In the genomic region with DNA sequence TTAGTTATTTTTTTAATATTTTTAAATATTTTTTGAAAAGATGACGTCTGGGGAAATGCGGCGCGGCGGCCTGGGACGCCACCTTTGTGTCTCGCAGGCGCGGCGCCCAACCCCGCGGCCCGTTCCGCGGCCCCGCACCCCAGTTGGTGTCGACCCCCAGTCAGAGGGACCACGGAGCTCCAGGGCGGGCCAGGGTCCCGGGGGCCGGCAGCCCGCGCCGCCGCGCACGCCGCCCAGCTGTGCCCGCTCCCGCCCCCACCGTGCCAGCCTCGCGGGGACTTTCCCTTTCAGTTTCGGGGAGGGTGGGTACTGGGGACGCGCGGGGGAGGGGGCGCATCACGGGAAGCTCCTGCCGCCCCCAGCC, we compare ENCODE assay signal across 8 cellular contexts. TPM values are rescaled to one million over a fixed set of nuclear protein-coding genes. Genes with fewer than 3 reads are reported as not detected.
DNase-seq lines count a peak whose midpoint lies in the region; ATAC-seq, FAIRE-seq and TF ChIP-seq lines count a peak whose summit lies in the region.

No MANE protein-coding gene starts in this region.

- peaks cover 10% of the 10 kb centered on the region; the same call in 1 of the 2 replicates for H3K36me3 ChIP-seq in Panc1 (ENCODE audit: control insufficient read depth, insufficient read depth, low read length)
- no peaks in the 10 kb centered on the region for H3K36me3 ChIP-seq in K562 (ENCODE audit: control insufficient read depth, insufficient read depth, low read length)
- H3K36me3 ChIP-seq in left lung, result peaks cover 0 to 10% of the 10 kb centered on the region in 2 donors

- WGBS in K562 (ENCODE audit: insufficient coverage, low coverage, missing lambda C conversion rate), result under 1% methylated on average over 17 of the region's 40 CpGs

- POLR2A ChIA-PET in Panc1 (lab: Charles Lee), result interaction anchor here (1.0 kb wide), 1 partner anchor 344 kb away, joined by 5 read pairs; no protein-coding TSS in a partner anchor
- POLR2A ChIA-PET in K562 (lab: Yijun Ruan, JAX), result interaction anchor here (0.5 to 1.4 kb wide), 3 partner anchors 32 to 348 kb away, joined by 4 to 6 read pairs (median 5); a partner anchor contains a TSS

- H3K79me2 ChIP-seq in K562 (ENCODE audit: control insufficient read depth, insufficient read depth, low read length), result peaks cover 4% of the 10 kb centered on the region; the same call in 1 of the 3 replicates

- H3K9me1 ChIP-seq in K562 (ENCODE audit: control insufficient read depth, insufficient read depth, low read length), result peaks cover 3% of the 10 kb centered on the region

- BruUV-seq in Panc1 (replicated peaks; lab: Mats Ljungman, UMichigan) (no TSS peak), K562 (replicated peaks; lab: Mats Ljungman, UMichigan) (no TSS peak)

- H3K27ac ChIP-seq in Panc1 (ENCODE audit: low read length) (peak overlapping the region; percentile 89), K562 (ENCODE audit: extremely low read depth, low read depth, low read length) (peak overlapping the region; percentile 66; the same call in 1 of the 3 replicates), left lung (peak overlapping the region; percentile 66 to 82)

- H2AFZ ChIP-seq in K562 (ENCODE audit: low read depth, low read length), result no peak overlapping the region

- intact Hi-C loops in Panc1 (cut with micrococcal nuclease; ENCODE audit: unreplicated experiment), result loop anchor here (2.0 to 5.0 kb wide), 3 partner anchors 265 to 540 kb away; no protein-coding TSS in a partner anchor
- intact Hi-C loops in K562 (cut with micrococcal nuclease), result loop anchor here (2.0 to 10.0 kb wide), 6 partner anchors 200 to 1008 kb away; no protein-coding TSS in a partner anchor
- intact Hi-C loops in left lung (cut with DNase I), result loop anchor here (5.0 to 10.0 kb wide), 3 partner anchors 348 to 540 kb away; a partner anchor contains a TSS

- CTCF ChIA-PET in Panc1 (lab: Charles Lee), result interaction anchor here (0.6 to 1.0 kb wide), 4 partner anchors 345 to 1081 kb away, joined by 3 to 7 read pairs (median 4); no protein-coding TSS in a partner anchor
- CTCF ChIA-PET in K562 (lab: Yijun Ruan, JAX; ENCODE audit: low intra/inter-chr PET ratio), result interaction anchor here (0.8 to 3.4 kb wide), 4 partner anchors 198 to 541 kb away, joined by 3 to 43 read pairs (median 7); no protein-coding TSS in a partner anchor

- H3K9me3 ChIP-seq in Panc1 (ENCODE audit: control insufficient read depth, insufficient read depth, low read depth, low read length), result no peaks in the 10 kb centered on the region
- no peaks in the 10 kb centered on the region for H3K9me3 ChIP-seq in K562 (replicated peaks; ENCODE audit: control insufficient read depth, insufficient read depth, low read depth, low read length)
- H3K9me3 ChIP-seq in left lung, result no peaks in the 10 kb centered on the region

- TF ChIP-seq EP300 in K562 (IDR thresholded peaks at IDR 0.05; ENCODE audit: low read length), result no peak

- TF ChIP-seq CTCF in Panc1 (IDR thresholded peaks at IDR 0.05) (no peak), K562 (IDR thresholded peaks at IDR 0.05 in 2 of 3, conservative IDR thresholded peaks at IDR 0.05 in 1 of 3; ENCODE audit: insufficient read depth in 2 of 3, low read depth in 1 of 3, low read length in 3 of 3) (no peak), left lung (IDR thresholded peaks at IDR 0.05) (no peak)

- peak overlapping the region; percentile 63 to 87; a peak in 3 of 4 replicates for H3K9ac ChIP-seq in K562 (ENCODE audit: insufficient read depth in 1 of 2, low read depth in 2 of 2, low read length in 2 of 2)

- H3K4me1 ChIP-seq in Panc1 (ENCODE audit: control insufficient read depth, insufficient read depth, low read length) (peaks cover 37% of the 10 kb centered on the region), K562 (replicated peaks in 1 of 2; ENCODE audit: control insufficient read depth in 2 of 2, insufficient read depth in 2 of 2, low read length in 2 of 2) (peaks cover 8 to 78% of the 10 kb centered on the region in 2 experiments; a peak in 4 of 5 replicates), left lung (peaks cover 29 to 74% of the 10 kb centered on the region in 2 donors)

- no peak for ATAC-seq in Panc1
- no peak for ATAC-seq in K562
- no peak for ATAC-seq in left lung
- ATAC-seq in HG03460 (IDR thresholded peaks at IDR 0.05; ENCODE audit: unreplicated experiment), result no peak
- no peak for ATAC-seq in GM18520 (IDR thresholded peaks at IDR 0.05; ENCODE audit: unreplicated experiment)

- no peak for TF ChIP-seq POLR2A in K562 (conservative IDR thresholded peaks at IDR 0.05)

- no peaks in the 10 kb centered on the region; the same call in none of the 2 replicates for H4K20me1 ChIP-seq in K562 (replicated peaks; ENCODE audit: control insufficient read depth, insufficient read depth, low read length)

- DNase-seq in GM03348 (ENCODE audit: low spot score) (peak; percentile 58), Panc1 (ENCODE audit: low read depth, low spot score) (no peak), K562 (ENCODE audit: extremely low read depth in 1 of 4, low spot score in 3 of 4) (peak; percentile 14 to 59 (median 46)), left lung (peak in 1 of 2 donors; percentile 82), medulla oblongata (ENCODE audit: extremely low spot score) (no peak)
- peak in 5 of 6 experiments; percentile 25 to 61 (median 43) for DNase-seq in stimulated activated naive CD4-positive, alpha-beta T cell (lab: John Stamatoyannopoulos, UW)

- in situ Hi-C loops in Panc1 (cut with HindIII; ENCODE audit: low pct_unique_long_range_greater_than_20kb, low sequenced_read_pairs), result no loop called here
- in situ Hi-C loops in K562 (cut with MboI), result loop anchor here (5.0 kb wide), 3 partner anchors 195 to 535 kb away; a partner anchor contains a TSS

- H3K4me2 ChIP-seq in K562 (ENCODE audit: insufficient read depth, low read length), result peak overlapping the region; percentile 78; the same call in 1 of the 2 replicates

- no peaks in the 10 kb centered on the region for H3K27me3 ChIP-seq in Panc1 (ENCODE audit: control insufficient read depth, insufficient read depth, low read length)
- H3K27me3 ChIP-seq in K562 (ENCODE audit: control insufficient read depth in 2 of 2, insufficient read depth in 2 of 2, low read length in 2 of 2), result peaks cover 9 to 13% of the 10 kb centered on the region in 2 experiments
- peaks cover 11 to 71% of the 10 kb centered on the region in 2 donors for H3K27me3 ChIP-seq in left lung

- no peak for TF ChIP-seq RAD21 in K562 (CRISPR knock-in tag; conservative IDR thresholded peaks at IDR 0.05 in 1 of 2, IDR thresholded peaks at IDR 0.05 in 1 of 2)

- no peak for FAIRE-seq in K562 (lab: Jason Lieb, UNC)

- H3K4me3 ChIP-seq in Panc1 (ENCODE audit: low read depth in 2 of 2, low read length in 2 of 2) (peak overlapping the region; percentile 80 to 93), K562 (peak overlapping the region; percentile 54), left lung (peak overlapping the region; percentile 51 to 78)

RNA-seq across cellular contexts. Expression of a gene that starts 1.6 kb away (rescaled TPM):
- 259 TPM for total RNA-seq in Panc1 (2021; ENCODE audit: unreplicated experiment)
- 275 TPM for polyA plus RNA-seq in Panc1 (2012; ENCODE audit: insufficient read length)
- 9.3 and 33.6 TPM in 2 replicates for total RNA-seq in K562 (2011; cell fraction: chromatin; rRNA removed; ENCODE audit: low replicate concordance)
- total RNA-seq in K562 (2011; cell fraction: nucleolus; rRNA removed), result 22.5 and 33.2 TPM in 2 replicates
- total RNA-seq in K562 (2011; cell fraction: nucleoplasm; rRNA removed), result 11.1 and 13.8 TPM in 2 replicates
- total RNA-seq in K562 (2014; rRNA removed), result 7.7 and 11.4 TPM in 2 replicates
- total RNA-seq in K562 (2014; rRNA removed; fragmentation: Illumina TruSeq; extraction: Trizol), result 3.1 TPM in 2 replicates
- total RNA-seq in K562 (2015; rRNA removed; fragmentation: Illumina TruSeq; extraction: Trizol), result 2.2 and 3.8 TPM in 2 replicates
- 18.9 and 23.3 TPM in 2 replicates for total RNA-seq in K562 (2021)
- polyA plus RNA-seq in K562 (2011; rRNA removed), result 16.7 and 19.7 TPM in 2 replicates
- 16.2 and 30.6 TPM in 2 replicates for polyA plus RNA-seq in K562 (2011; cell fraction: cytosol; rRNA removed)
- polyA plus RNA-seq in K562 (2011; cell fraction: nucleus; rRNA removed), result 20.4 and 50.8 TPM in 2 replicates
- 6.0 and 6.3 TPM in 2 replicates for polyA plus RNA-seq in K562 (2012)
- polyA plus RNA-seq in K562 (2014; fragmentation: Illumina TruSeq; extraction: Trizol), result 3.0 and 6.5 TPM in 2 replicates
- polyA plus RNA-seq in K562 (2014; fragmentation: Nextera tagmentation; extraction: Ambion mirVana), result under 1 TPM; 0.04 to 0.13 TPM
- 6.4 and 7.5 TPM in 2 replicates for polyA plus RNA-seq in K562 (2014; rRNA removed)
- polyA minus RNA-seq in K562 (2011; rRNA and poly(A)+ RNA removed), result 10.3 and 15.0 TPM in 2 replicates
- 29.4 and 35.4 TPM in 2 replicates for polyA minus RNA-seq in K562 (2011; cell fraction: cytosol; rRNA and poly(A)+ RNA removed)
- 44.4 and 45.2 TPM in 2 replicates for polyA minus RNA-seq in K562 (2011; cell fraction: nucleus; rRNA and poly(A)+ RNA removed)
- 100 to 1,000 TPM; 243 to 581 TPM for total RNA-seq in left lung

RNA-seq across cellular contexts. Expression of a gene that starts 32.6 kb away (rescaled TPM):
- total RNA-seq in Panc1 (2021; ENCODE audit: unreplicated experiment) (28.7 TPM), K562 (2014; rRNA removed) (26.0 and 27.9 TPM in 2 replicates), K562 (2014; rRNA removed; fragmentation: Illumina TruSeq; extraction: Trizol) (14.3 and 16.3 TPM in 2 replicates), K562 (2015; rRNA removed; fragmentation: Illumina TruSeq; extraction: Trizol) (18.6 and 19.1 TPM in 2 replicates), K562 (2021) (18.7 and 21.4 TPM in 2 replicates), left lung (10 to 100 TPM; 18.0 to 21.6 TPM)
- polyA plus RNA-seq in Panc1 (2012; ENCODE audit: insufficient read length), result 73.8 TPM
- total RNA-seq in K562 (2011; cell fraction: chromatin; rRNA removed; ENCODE audit: low replicate concordance), result 57.3 and 78.3 TPM in 2 replicates
- 45.9 and 51.0 TPM in 2 replicates for total RNA-seq in K562 (2011; cell fraction: nucleolus; rRNA removed)
- 63.6 and 86.3 TPM in 2 replicates for total RNA-seq in K562 (2011; cell fraction: nucleoplasm; rRNA removed)
- polyA plus RNA-seq in K562 (2011; rRNA removed) (15.9 and 19.9 TPM in 2 replicates), K562 (2014; fragmentation: Illumina TruSeq; extraction: Trizol) (18.9 and 20.3 TPM in 2 replicates), K562 (2014; fragmentation: Nextera tagmentation; extraction: Ambion mirVana) (1 to 10 TPM; 2.6 to 3.7 TPM), K562 (2014; rRNA removed) (36.8 and 43.4 TPM in 2 replicates)
- 22.3 and 22.4 TPM in 2 replicates for polyA plus RNA-seq in K562 (2011; cell fraction: cytosol; rRNA removed)
- polyA plus RNA-seq in K562 (2011; cell fraction: nucleus; rRNA removed), result 29.3 and 45.4 TPM in 2 replicates
- polyA plus RNA-seq in K562 (2012), result 15.8 and 17.4 TPM in 2 replicates
- 13.3 and 22.2 TPM in 2 replicates for polyA minus RNA-seq in K562 (2011; rRNA and poly(A)+ RNA removed)
- 7.5 and 7.6 TPM in 2 replicates for polyA minus RNA-seq in K562 (2011; cell fraction: cytosol; rRNA and poly(A)+ RNA removed)
- polyA minus RNA-seq in K562 (2011; cell fraction: nucleus; rRNA and poly(A)+ RNA removed), result 17.8 and 18.2 TPM in 2 replicates

Comparison
In these comparisons a context has a peak if more than half of its experiments do, and no peak if none do; other contexts are left out.
1. DNase-seq: peak in GM03348 (single experiment), K562 (4 of 4) and stimulated activated naive CD4-positive, alpha-beta T cell (5 of 6); none in Panc1 (single experiment) and medulla oblongata (single experiment).
2. Peak in every context shown above with its lines, with median percentiles within 50 percentile points of each other: H3K27ac ChIP-seq and H3K4me3 ChIP-seq.